Comparison of ENCODE assay signal across 20 cellular contexts in the genomic region with DNA sequence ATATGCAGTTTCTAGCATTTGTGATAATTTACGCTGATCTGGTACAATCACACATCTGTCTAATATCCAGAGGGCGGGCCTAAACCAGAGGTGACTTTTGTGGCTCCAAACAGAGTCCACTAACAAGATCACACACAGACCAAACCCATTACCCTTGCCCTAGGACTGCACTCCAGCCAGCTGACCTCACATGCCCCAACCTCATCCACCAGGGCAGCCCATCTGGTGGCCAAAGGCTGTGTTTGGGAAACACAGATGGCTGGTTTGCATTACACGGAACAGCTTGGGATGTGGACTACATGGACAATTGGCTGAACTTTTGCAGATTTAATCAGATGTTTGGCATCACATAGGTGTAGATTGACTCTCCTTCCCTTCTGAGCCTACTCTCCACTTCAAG.
DNase-seq lines count a peak whose midpoint lies in the region; ATAC-seq, FAIRE-seq and TF ChIP-seq lines count a peak whose summit lies in the region.
"Had no signal": no experiment of that assay in that cellular context is flagged by ENCODE, and none has a peak within 500 bp of the region (broad histone marks: within the 10 kb centered on the region; RNA-seq: fewer than 3 reads in every experiment).

No MANE protein-coding gene starts in this region.

- H3K4me2 ChIP-seq in HepG2 (ENCODE audit: low read depth, low read length): no peak overlapping the region
- H3K4me2 ChIP-seq: BLaER1 treated with 17β-estradiol and CSF1 and Interleukin-3, amounts not matched to agents 10 nM and 100 nM had no signal

- POLR2A ChIA-PET in HepG2 (lab: Yijun Ruan, JAX): no interaction called here

- H3K9ac ChIP-seq in liver (ENCODE audit: low read depth in 1 of 2, low read length in 2 of 2) (no peak overlapping the region), HepG2 (ENCODE audit: insufficient read depth, low read depth, low read length) (no peak overlapping the region)
- H3K9ac ChIP-seq: BLaER1 treated with 17β-estradiol and CSF1 and Interleukin-3, amounts not matched to agents 10 nM and 100 nM; GM23248 had no signal

- no peak for TF ChIP-seq CTCF in liver (IDR thresholded peaks at IDR 0.05; ENCODE audit: low read depth, low read length, missing input control)
- TF ChIP-seq CTCF in HepG2 (CRISPR knock-in tag; IDR thresholded peaks at IDR 0.05): no peak
- TF ChIP-seq CTCF in esophagus muscularis mucosa (IDR thresholded peaks at IDR 0.05): no peak
- TF ChIP-seq CTCF in right lobe of liver (IDR thresholded peaks at IDR 0.05): no peak

- H3K27me3 ChIP-seq in liver (ENCODE audit: control insufficient read depth in 4 of 4, insufficient read depth in 4 of 4, low read length in 3 of 4) (no peaks in the 10 kb centered on the region), HepG2 (ENCODE audit: control insufficient read depth in 1 of 2, insufficient read depth in 2 of 2, low read length in 2 of 2) (peaks cover 0 to 3% of the 10 kb centered on the region in 2 experiments; a peak in 2 of 5 replicates), esophagus muscularis mucosa (peaks cover 0 to 5% (median 0%) of the 10 kb centered on the region in 4 donors), right lobe of liver (no peaks in the 10 kb centered on the region)
- H3K27me3 ChIP-seq: BLaER1 treated with 17β-estradiol and CSF1 and Interleukin-3, amounts not matched to agents 10 nM and 100 nM had no signal

- no peak for TF ChIP-seq EP300 in HepG2 (IDR thresholded peaks at IDR 0.05; ENCODE audit: low read depth in 2 of 2, low read length in 2 of 2)
- TF ChIP-seq EP300 in HepG2 (CRISPR knock-in tag; IDR thresholded peaks at IDR 0.05; ENCODE audit: borderline replicate concordance): no peak
- no peak for TF ChIP-seq EP300 in esophagus muscularis mucosa (IDR thresholded peaks at IDR 0.05)

- no peak overlapping the region for H2AFZ ChIP-seq in HepG2 (ENCODE audit: low read length)
- H2AFZ ChIP-seq: GM23248 had no signal

- DNase-seq in HepG2 (ENCODE audit: low spot score) (no peak), esophagus muscularis mucosa (ENCODE audit: extremely low spot score) (peak; percentile 82), right lobe of liver (peak in 2 of 3 donors; percentile 54 to 66), mucosa of gallbladder (ENCODE audit: low spot score) (no peak), SKM-1 treated with dmso at 0.1 percent for 144 hours (lab: John Stamatoyannopoulos, UW; ENCODE audit: unreplicated experiment) (no peak), NK-92 (lab: John Stamatoyannopoulos, UW; ENCODE audit: unreplicated experiment) (no peak)
- DNase-seq: 8988T; AML-193; CD4-positive, CD25-positive, alpha-beta regulatory T cell; DMS79 treated with DMSO at 0.1 percent for 48 hours; EL; GM23248; IMR-90 had no signal

- H3K27ac ChIP-seq in liver (ENCODE audit: low read depth in 1 of 2, low read length in 2 of 2) (no peak overlapping the region), HepG2 (ENCODE audit: extremely low read length, insufficient read depth, low read length) (no peak overlapping the region), esophagus muscularis mucosa (replicated peaks in 1 of 4) (no peak overlapping the region), right lobe of liver (no peak overlapping the region)
- H3K27ac ChIP-seq: BLaER1 treated with 17β-estradiol and CSF1 and Interleukin-3, amounts not matched to agents 10 nM and 100 nM; GM23248; HL-60 had no signal

- in situ Hi-C loops in HepG2 (cut with HindIII; ENCODE audit: extremely low pct_ligation_motif_present, low pct_unique_long_range_greater_than_20kb): no loop called here

- TF ChIP-seq POLR2A in HepG2 (IDR thresholded peaks at IDR 0.05; ENCODE audit: insufficient read depth in 1 of 2, low read depth in 2 of 2, low read length in 2 of 2): no peak
- no peak for TF ChIP-seq POLR2A in esophagus muscularis mucosa (IDR thresholded peaks at IDR 0.05; ENCODE audit: low read depth)
- no peak for TF ChIP-seq POLR2A in right lobe of liver (IDR thresholded peaks at IDR 0.05)

- 34% methylated on average over 3 of the region's 3 CpGs for WGBS in liver
- 21% methylated on average over 3 of the region's 3 CpGs for WGBS in HepG2 (ENCODE audit: low lambda C conversion rate)
- WGBS in esophagus muscularis mucosa: 64% methylated on average over 3 of the region's 3 CpGs
- 41% methylated on average over 3 of the region's 3 CpGs for WGBS in right lobe of liver (ENCODE audit: insufficient coverage, low coverage, low lambda C conversion rate, missing lambda C conversion rate)

- no peak for FAIRE-seq in HepG2 (lab: Jason Lieb, UNC)
- FAIRE-seq: G401.6, GM12891, H54 had no signal

- ATAC-seq in HepG2 (no peak; the same call in 2 of the 3 replicates), right lobe of liver (peak in 3 of 4 donors; percentile 51 to 93 (median 65))
- ATAC-seq: HCT116 had no signal

- H3K4me3 ChIP-seq in liver (ENCODE audit: low read depth in 1 of 3, low read length in 3 of 3) (no peak overlapping the region), HepG2 (replicated peaks in 1 of 3; ENCODE audit: insufficient read depth in 1 of 3, low read depth in 2 of 3, low read length in 3 of 3) (no peak overlapping the region), esophagus muscularis mucosa (no peak overlapping the region), right lobe of liver (no peak overlapping the region)
- H3K4me3 ChIP-seq: BLaER1 treated with 17β-estradiol and CSF1 and Interleukin-3, amounts not matched to agents 10 nM and 100 nM; GM23248 had no signal

- BruUV-seq in HepG2 (replicated peaks; lab: Mats Ljungman, UMichigan): no TSS peak

- peaks cover 3 to 12% (median 7%) of the 10 kb centered on the region in 4 donors for H3K4me1 ChIP-seq in liver (ENCODE audit: control insufficient read depth in 4 of 4, insufficient read depth in 4 of 4, low read length in 3 of 4)
- no peaks in the 10 kb centered on the region for H3K4me1 ChIP-seq in HepG2 (ENCODE audit: insufficient read depth, low read length)
- no peaks in the 10 kb centered on the region for H3K4me1 ChIP-seq in esophagus muscularis mucosa
- peaks cover 0 to 5% (median 0%) of the 10 kb centered on the region in 4 donors for H3K4me1 ChIP-seq in right lobe of liver

- H3K9me3 ChIP-seq in liver (ENCODE audit: control insufficient read depth in 4 of 4, low read length in 3 of 4): no peaks in the 10 kb centered on the region
- H3K9me3 ChIP-seq in HepG2 (ENCODE audit: low read length): no peaks in the 10 kb centered on the region
- no peaks in the 10 kb centered on the region for H3K9me3 ChIP-seq in esophagus muscularis mucosa
- H3K9me3 ChIP-seq in right lobe of liver: no peaks in the 10 kb centered on the region
- H3K9me3 ChIP-seq: BLaER1 treated with 17β-estradiol and CSF1 and Interleukin-3, amounts not matched to agents 10 nM and 100 nM had no signal

- CTCF ChIA-PET in HepG2 (lab: Yijun Ruan, JAX; ENCODE audit: low intra/inter-chr PET ratio, low total read pairs): no interaction called here

- no peaks in the 10 kb centered on the region for H3K79me2 ChIP-seq in HepG2 (ENCODE audit: insufficient read depth, low read length)

- TF ChIP-seq RAD21 in liver (IDR thresholded peaks at IDR 0.05) (no peak), HepG2 (CRISPR knock-in tag; IDR thresholded peaks at IDR 0.05) (no peak)

- no peaks in the 10 kb centered on the region for H3K36me3 ChIP-seq in liver (ENCODE audit: control insufficient read depth in 4 of 4, insufficient read depth in 3 of 4, low read depth in 1 of 4, low read length in 3 of 4)
- no peaks in the 10 kb centered on the region for H3K36me3 ChIP-seq in HepG2 (replicated peaks in 1 of 2; ENCODE audit: control insufficient read depth in 1 of 2, insufficient read depth in 2 of 2, low read length in 2 of 2)
- H3K36me3 ChIP-seq in esophagus muscularis mucosa: no peaks in the 10 kb centered on the region
- H3K36me3 ChIP-seq in right lobe of liver: no peaks in the 10 kb centered on the region
- H3K36me3 ChIP-seq: BLaER1 treated with 17β-estradiol and CSF1 and Interleukin-3, amounts not matched to agents 10 nM and 100 nM had no signal

- H4K20me1 ChIP-seq in HepG2 (ENCODE audit: insufficient read depth, low read length): no peaks in the 10 kb centered on the region
- H4K20me1 ChIP-seq: BLaER1 treated with 17β-estradiol and CSF1 and Interleukin-3, amounts not matched to agents 10 nM and 100 nM had no signal

- intact Hi-C loops in HepG2 (cut with micrococcal nuclease; ENCODE audit: unreplicated experiment): no loop called here
- intact Hi-C loops in esophagus muscularis mucosa (cut with DNase I): no loop called here
- intact Hi-C loops in right lobe of liver (cut with DNase I): no loop called here

TF ChIP-seq in liver, 16 proteins besides CTCF, POLR2A, EP300 and RAD21:
- peak; percentile 50 to 91 for TF ChIP-seq RXRA (IDR thresholded peaks at IDR 0.05)
- no peak for TF ChIP-seq EGR1 (IDR thresholded peaks at IDR 0.05; ENCODE audit: low read depth in 2 of 2)
- peak; percentile 39 to 77 for TF ChIP-seq HNF4A (conservative IDR thresholded peaks at IDR 0.05)

TF ChIP-seq in HepG2, 621 proteins besides CTCF, POLR2A, EP300 and RAD21 (continues in another document):
- TF ChIP-seq CHD2 (IDR thresholded peaks at IDR 0.05; ENCODE audit: low read depth, low read length) (no peak), HINFP (CRISPR knock-in tag; IDR thresholded peaks at IDR 0.05; ENCODE audit: low read depth) (no peak), ZNF546 (CRISPR knock-in tag; conservative IDR thresholded peaks at IDR 0.05) (no peak), ZNF780A (CRISPR knock-in tag; IDR thresholded peaks at IDR 0.05) (no peak), MXD4 (CRISPR knock-in tag; IDR thresholded peaks at IDR 0.05) (no peak), ZNF775 (CRISPR knock-in tag; IDR thresholded peaks at IDR 0.05; ENCODE audit: borderline replicate concordance) (no peak), KDM1A (CRISPR knock-in tag; IDR thresholded peaks at IDR 0.05) (no peak)
- TF ChIP-seq, protein P1, sequence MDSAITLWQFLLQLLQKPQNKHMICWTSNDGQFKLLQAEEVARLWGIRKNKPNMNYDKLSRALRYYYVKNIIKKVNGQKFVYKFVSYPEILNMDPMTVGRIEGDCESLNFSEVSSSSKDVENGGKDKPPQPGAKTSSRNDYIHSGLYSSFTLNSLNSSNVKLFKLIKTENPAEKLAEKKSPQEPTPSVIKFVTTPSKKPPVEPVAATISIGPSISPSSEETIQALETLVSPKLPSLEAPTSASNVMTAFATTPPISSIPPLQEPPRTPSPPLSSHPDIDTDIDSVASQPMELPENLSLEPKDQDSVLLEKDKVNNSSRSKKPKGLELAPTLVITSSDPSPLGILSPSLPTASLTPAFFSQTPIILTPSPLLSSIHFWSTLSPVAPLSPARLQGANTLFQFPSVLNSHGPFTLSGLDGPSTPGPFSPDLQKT (CRISPR knock-in tag; IDR thresholded peaks at IDR 0.05; ENCODE audit: borderline replicate concordance): no peak

Comparison
In these comparisons a context has a peak if more than half of its experiments do, and no peak if none do; other contexts are left out.
1. DNase-seq: peak in esophagus muscularis mucosa (single experiment) and right lobe of liver (2 of 3); none in HepG2 (single experiment), mucosa of gallbladder (single experiment), SKM-1 treated with dmso at 0.1 percent for 144 hours (single experiment) and NK-92 (single experiment).